ENCODE assay signal across 13 cellular contexts in genomic region chr21:41506526-41507520, GRCh38. TPM values are rescaled to one million over a fixed set of nuclear protein-coding genes. Genes with fewer than 3 reads are reported as not detected.
DNase-seq lines count a peak whose midpoint lies in the region; ATAC-seq, FAIRE-seq and TF ChIP-seq lines count a peak whose summit lies in the region.
"Had no signal": no experiment of that assay in that cellular context is flagged by ENCODE, and none has a peak within 500 bp of the region (broad histone marks: within the 10 kb centered on the region; RNA-seq: fewer than 3 reads in every experiment).

No MANE protein-coding gene starts in this region.

- no peaks in the 10 kb centered on the region for H3K9me3 ChIP-seq in iPS-18a (ENCODE audit: control insufficient read depth, low read depth, low read length)
- H3K9me3 ChIP-seq in ovary: no peaks in the 10 kb centered on the region
- H3K9me3 ChIP-seq: SJCRH30 had no signal

- no peak for TF ChIP-seq POLR2A in ovary (IDR thresholded peaks at IDR 0.05)
- no peak for TF ChIP-seq POLR2A in GM12891 (IDR thresholded peaks at IDR 0.05; ENCODE audit: low read depth, low read length)

- peak overlapping the region; percentile 95 for H3K4me2 ChIP-seq in GM23338

- peaks cover 44% of the 10 kb centered on the region for H3K27me3 ChIP-seq in GM23338 (ENCODE audit: insufficient read depth)
- peaks cover 50% of the 10 kb centered on the region for H3K27me3 ChIP-seq in iPS-18a (ENCODE audit: control insufficient read depth, insufficient read depth, low read length)
- H3K27me3 ChIP-seq in ovary: no peaks in the 10 kb centered on the region
- H3K27me3 ChIP-seq: SJCRH30 had no signal

- H3K4me3 Mint-ChIP-seq in GM23338: peak overlapping the region; percentile 83
- peak overlapping the region; percentile 80 for H3K4me3 Mint-ChIP-seq in WTC11
- H3K4me3 Mint-ChIP-seq: activated CD4-positive, alpha-beta memory T cell treated with anti-CD3 and anti-CD28 coated beads for 36 hours had no signal

- 0 out of 2 replicates have a peak, but pooled peaks cover 4% of the 10 kb centered on the region for H3F3A ChIP-seq in GM23338 (replicated peaks; ENCODE audit: low read depth)

- H3K36me3 ChIP-seq in GM23338 (ENCODE audit: insufficient read depth): no peaks in the 10 kb centered on the region
- H3K36me3 ChIP-seq in iPS-18a (ENCODE audit: control insufficient read depth, low read depth, low read length): no peaks in the 10 kb centered on the region
- H3K36me3 ChIP-seq in ovary: no peaks in the 10 kb centered on the region
- H3K36me3 ChIP-seq: SJCRH30 had no signal

- no peak overlapping the region for H3K27ac Mint-ChIP-seq in GM23338
- H3K27ac Mint-ChIP-seq in WTC11: no peak overlapping the region
- H3K27ac Mint-ChIP-seq: activated CD4-positive, alpha-beta memory T cell treated with anti-CD3 and anti-CD28 coated beads for 36 hours had no signal

- H3K27me3 Mint-ChIP-seq in GM23338 (ENCODE audit: insufficient read depth, low read depth, poor library complexity) (peaks cover 40% of the 10 kb centered on the region), WTC11 (ENCODE audit: low read depth) (peaks cover 35% of the 10 kb centered on the region)

- peaks cover 16% of the 10 kb centered on the region for H3K4me1 ChIP-seq in GM23338 (ENCODE audit: insufficient read depth)
- H3K4me1 ChIP-seq in iPS-18a (ENCODE audit: control insufficient read depth, low read depth, low read length): peaks cover 12% of the 10 kb centered on the region
- peaks cover 5% of the 10 kb centered on the region for H3K4me1 ChIP-seq in ovary (ENCODE audit: insufficient read depth)
- H3K4me1 ChIP-seq: SJCRH30 had no signal

- no peak overlapping the region for H3K27ac ChIP-seq in GM23338 (ENCODE audit: low read depth)
- H3K27ac ChIP-seq in iPS-18a (ENCODE audit: low read length): no peak overlapping the region
- H3K27ac ChIP-seq in ovary: no peak overlapping the region
- H3K27ac ChIP-seq: SJCRH30 had no signal

- CTCF ChIA-PET in WTC11 (lab: Charles Lee): interaction anchor here (1.0 to 1.6 kb wide), 5 partner anchors 46 to 224 kb away, joined by 3 to 4 read pairs (median 3); no protein-coding TSS in a partner anchor

- H3K36me3 Mint-ChIP-seq in GM23338 (ENCODE audit: low read depth) (no peaks in the 10 kb centered on the region), WTC11 (no peaks in the 10 kb centered on the region)
- H3K36me3 Mint-ChIP-seq: activated CD4-positive, alpha-beta memory T cell treated with anti-CD3 and anti-CD28 coated beads for 36 hours had no signal

- WGBS in ovary, 3 donors: 4 to 6% (median 5%) methylated on average over 50 to 65 of the region's 65 CpGs

- peak; percentile 47 for ATAC-seq in GM23338
- ATAC-seq in WTC11: peak; percentile 24
- ATAC-seq in GM21528 (IDR thresholded peaks at IDR 0.05; ENCODE audit: low FRiP score, unreplicated experiment): no peak
- no peak for ATAC-seq in HG02870 (IDR thresholded peaks at IDR 0.05; ENCODE audit: unreplicated experiment)

- peak; percentile 63 for DNase-seq in GM23338 (ENCODE audit: low spot score)
- peak; percentile 37 for DNase-seq in WTC11 (ENCODE audit: low spot score)
- DNase-seq in ovary: no peak
- DNase-seq in GM12891 (ENCODE audit: insufficient read length, low spot score): no peak
- no peak for DNase-seq in activated naive CD4-positive, alpha-beta T cell treated with anti-CD3 and anti-CD28 coated beads, Interleukin-2, amount 50 U/mL, for 16 hours
- DNase-seq: activated CD4-positive, alpha-beta memory T cell treated with anti-CD3 and anti-CD28 coated beads for 36 hours; amygdala; NCI-H2107; SJCRH30 had no signal

- H3K9ac ChIP-seq in iPS-18a (ENCODE audit: low read length): peak overlapping the region; percentile 23

- H4K20me1 ChIP-seq in GM23338 (replicated peaks; ENCODE audit: insufficient read depth): peaks cover 3% of the 10 kb centered on the region; the same call in 1 of the 2 replicates

- intact Hi-C loops in ovary (cut with DNase I): no loop called here

- H2AFZ ChIP-seq in GM23338: peak overlapping the region; percentile 96

- peaks cover 18% of the 10 kb centered on the region for H3K4me1 Mint-ChIP-seq in GM23338
- peaks cover 23% of the 10 kb centered on the region for H3K4me1 Mint-ChIP-seq in WTC11

- POLR2A ChIA-PET in WTC11 (lab: Charles Lee): no interaction called here

- 0 out of 2 replicates have a peak, but pooled peaks cover 3% of the 10 kb centered on the region for H3K79me2 ChIP-seq in GM23338 (replicated peaks; ENCODE audit: insufficient read depth)

- no peak for TF ChIP-seq CTCF in GM23338 (conservative IDR thresholded peaks at IDR 0.05; ENCODE audit: low read depth in 2 of 2)
- TF ChIP-seq CTCF in WTC11 (IDR thresholded peaks at IDR 0.05): no peak
- no peak for TF ChIP-seq CTCF in ovary (IDR thresholded peaks at IDR 0.05)

- peak overlapping the region; percentile 83 for H3K4me3 ChIP-seq in GM23338
- H3K4me3 ChIP-seq in iPS-18a (ENCODE audit: low read length): peak overlapping the region; percentile 81
- peak overlapping the region; percentile 33 for H3K4me3 ChIP-seq in ovary
- H3K4me3 ChIP-seq: SJCRH30 had no signal

- H3K9me3 Mint-ChIP-seq in GM23338 (no peaks in the 10 kb centered on the region), WTC11 (no peaks in the 10 kb centered on the region)
- H3K9me3 Mint-ChIP-seq: activated CD4-positive, alpha-beta memory T cell treated with anti-CD3 and anti-CD28 coated beads for 36 hours had no signal

- TF ChIP-seq EP300 in ovary (IDR thresholded peaks at IDR 0.05): no peak

- no peak for FAIRE-seq in GM12891 (lab: Jason Lieb, UNC)

- no peaks in the 10 kb centered on the region for H3K9me2 ChIP-seq in GM23338 (ENCODE audit: insufficient read depth)

TF ChIP-seq in GM23338, 12 proteins besides CTCF, POLR2A, EP300 and RAD21 (continues in another document):
- TF ChIP-seq ZNF331 (CRISPR knock-in tag; IDR thresholded peaks at IDR 0.05; ENCODE audit: low read depth) (no peak), EZH2 (IDR thresholded peaks at IDR 0.05; ENCODE audit: low read depth, unreplicated experiment) (peak; percentile 26), STAT1 (IDR thresholded peaks at IDR 0.05; ENCODE audit: unreplicated experiment) (no peak), CREB1 (CRISPR knock-in tag; IDR thresholded peaks at IDR 0.05; ENCODE audit: low read depth) (no peak), NANOG (IDR thresholded peaks at IDR 0.05; ENCODE audit: borderline replicate concordance) (no peak), JUNB (IDR thresholded peaks at IDR 0.05; ENCODE audit: unreplicated experiment) (no peak)

TF ChIP-seq in WTC11, 78 proteins besides CTCF, POLR2A, EP300 and RAD21:
- TF ChIP-seq SP1 (CRISPR knock-in tag; conservative IDR thresholded peaks at IDR 0.05) (peak; percentile 24; the same call in 1 of the 2 replicates), CBFB (CRISPR knock-in tag; IDR thresholded peaks at IDR 0.05; ENCODE audit: low read depth) (no peak)

TF ChIP-seq in GM12891, 5 proteins besides CTCF, POLR2A, EP300 and RAD21:
- no peak for TF ChIP-seq PAX5 (IDR thresholded peaks at IDR 0.05; ENCODE audit: insufficient read depth, low read length, severe bottlenecking)
- no peak for TF ChIP-seq TAF1 (IDR thresholded peaks at IDR 0.05; ENCODE audit: low read depth, low read length)
- no peak for TF ChIP-seq POU2F2 (IDR thresholded peaks at IDR 0.05; ENCODE audit: low read depth, low read length)
- no peak for TF ChIP-seq POLR2AphosphoS5 (IDR thresholded peaks at IDR 0.05; ENCODE audit: low read depth, low read length)
- no peak for TF ChIP-seq SPI1 (IDR thresholded peaks at IDR 0.05; ENCODE audit: low read depth, low read length)

RNA-seq across cellular contexts. Expression of gene TMPRSS2, which starts 1.1 kb away (rescaled TPM):
- total RNA-seq in GM23338 (2014; rRNA removed; shearing (Covaris generic)): 4.9 and 7.1 TPM in 2 replicates
- polyA plus RNA-seq in GM23338 (2016; fragmentation: Nextera tagmentation; extraction: Ambion mirVana) (1.6 and 2.3 TPM in 2 replicates), ovary (under 1 TPM in 1 of 2 donors, not detected in 1; 0.01 TPM)
- total RNA-seq in WTC11 (2021) (8.5 to 10.4 TPM (median 8.9 TPM) in 3 replicates), ovary (1 to 10 TPM in 3 of 7 donors, under 1 TPM in 2, not detected in 2; 0.60 to 3.0 (median 1.7) TPM)
- 0.04 TPM for polyA plus RNA-seq in GM12891 (2012; ENCODE audit: low read depth, missing spikeins)
- total RNA-seq: activated CD4-positive, alpha-beta memory T cell treated with anti-CD3 and anti-CD28 coated beads for 36 hours; pulmonary artery endothelial cell; SJCRH30 had no signal

Comparison
In these comparisons a context has a peak if more than half of its experiments do, and no peak if none do; other contexts are left out.
1. ATAC-seq: peak in GM23338 (single experiment) and WTC11 (single experiment); none in GM21528 (single experiment) and HG02870 (single experiment).
2. DNase-seq: peak in GM23338 (single experiment) and WTC11 (single experiment); none in ovary (0 of 5), GM12891 (single experiment) and activated naive CD4-positive, alpha-beta T cell treated with anti-CD3 and anti-CD28 coated beads, Interleukin-2, amount 50 U/mL, for 16 hours (single experiment).
3. H3K4me3 ChIP-seq: peak in every context shown above with its lines; median percentile 83 in GM23338; 81 in iPS-18a; 33 in ovary.